Comparison of ENCODE assay signal across 24 cellular contexts in genomic region chr7:116788542-116789197, GRCh38.
"Had no signal": no experiment of that assay in that cellular context is flagged by ENCODE, and none has a peak within 500 bp of the region (broad histone marks: within the 10 kb centered on the region; RNA-seq: fewer than 3 reads in every experiment).

No MANE protein-coding gene starts in this region.

- H3K9me3 ChIP-seq: esophagus muscularis mucosa, heart right ventricle, pancreas, psoas muscle, right atrium auricular region, tibial artery had no signal

- H3K9me3 Mint-ChIP-seq: activated naive CD8-positive, alpha-beta T cell treated with anti-CD3 and anti-CD28 coated beads, Interleukin-2, amount 50 U/mL, for 24 hours; activated T-helper 1 cell treated with anti-CD3 and anti-CD28 coated beads, Interleukin-12 subunit alpha, Interleukin-12 subunit beta, Interleukin-2, Interleukin-4 antibody, amounts not matched to agents 30 ng/mL and 10 ng/mL and 1 ng/mL, durations not matched to agents 14 hours and 24 hours and 36 hours; brain; dendritic cell treated with granulocyte-macrophage colony-stimulating factor and Interleukin-4, amounts not matched to agents 40 ng/mL and 50 ng/mL, for 4 days; memory B cell; nephron progenitor cell; stimulated activated naive CD8-positive, alpha-beta T cell treated with anti-CD3 and anti-CD28 coated beads, Interleukin-15, Interleukin-2, amounts not matched to agents 100 ng/mL and 50 ng/mL, for 24 hours had no signal

- H3K4me3 Mint-ChIP-seq: activated CD8-positive, alpha-beta T cell treated with anti-CD3 and anti-CD28 coated beads, Interleukin-2, amount 10 ng/mL, durations not matched to agents 7 days and 5 days; activated naive CD8-positive, alpha-beta T cell treated with anti-CD3 and anti-CD28 coated beads, Interleukin-2, amount 50 U/mL, for 24 hours; activated T-helper 1 cell treated with anti-CD3 and anti-CD28 coated beads, Interleukin-12 subunit alpha, Interleukin-12 subunit beta, Interleukin-2, Interleukin-4 antibody, amounts not matched to agents 30 ng/mL and 10 ng/mL and 1 ng/mL, durations not matched to agents 14 hours and 24 hours and 36 hours; brain; dendritic cell treated with granulocyte-macrophage colony-stimulating factor and Interleukin-4, amounts not matched to agents 40 ng/mL and 50 ng/mL, for 4 days; memory B cell; nephron progenitor cell; stimulated activated naive CD8-positive, alpha-beta T cell treated with anti-CD3 and anti-CD28 coated beads, Interleukin-15, Interleukin-2, amounts not matched to agents 100 ng/mL and 50 ng/mL, for 24 hours had no signal

- H3K36me3 Mint-ChIP-seq: brain, memory B cell had no signal

- ATAC-seq: activated CD8-positive, alpha-beta T cell treated with anti-CD3 and anti-CD28 coated beads, Interleukin-2, amount 10 ng/mL, durations not matched to agents 7 days and 5 days; activated naive CD8-positive, alpha-beta T cell treated with anti-CD3 and anti-CD28 coated beads, Interleukin-2, amount 50 U/mL, for 24 hours; heart right ventricle; left ventricle myocardium superior; pancreas; psoas muscle had no signal

- H3K4me1 Mint-ChIP-seq: activated naive CD8-positive, alpha-beta T cell treated with anti-CD3 and anti-CD28 coated beads, Interleukin-2, amount 50 U/mL, for 24 hours; brain; memory B cell; nephron progenitor cell had no signal

- H3K27ac ChIP-seq: esophagus muscularis mucosa, heart right ventricle, pancreas, psoas muscle, right atrium auricular region, tibial artery, WERI-Rb-1 had no signal

- H3K4me1 ChIP-seq: right atrium auricular region, tibial artery had no signal

- H3K27ac Mint-ChIP-seq: activated CD8-positive, alpha-beta T cell treated with anti-CD3 and anti-CD28 coated beads, Interleukin-2, amount 10 ng/mL, durations not matched to agents 7 days and 5 days; activated naive CD8-positive, alpha-beta T cell treated with anti-CD3 and anti-CD28 coated beads, Interleukin-2, amount 50 U/mL, for 24 hours; activated T-helper 1 cell treated with anti-CD3 and anti-CD28 coated beads, Interleukin-12 subunit alpha, Interleukin-12 subunit beta, Interleukin-2, Interleukin-4 antibody, amounts not matched to agents 30 ng/mL and 10 ng/mL and 1 ng/mL, durations not matched to agents 14 hours and 24 hours and 36 hours; brain; dendritic cell treated with granulocyte-macrophage colony-stimulating factor and Interleukin-4, amounts not matched to agents 40 ng/mL and 50 ng/mL, for 4 days; memory B cell; nephron progenitor cell; stimulated activated naive CD8-positive, alpha-beta T cell treated with anti-CD3 and anti-CD28 coated beads, Interleukin-15, Interleukin-2, amounts not matched to agents 100 ng/mL and 50 ng/mL, for 24 hours had no signal

- H3K36me3 ChIP-seq: esophagus muscularis mucosa, pancreas, right atrium auricular region, tibial artery, WERI-Rb-1 had no signal

- DNase-seq: activated CD4-positive, alpha-beta T cell treated with anti-CD3 and anti-CD28 coated beads for 1 hour; activated CD4-positive, alpha-beta T cell treated with anti-CD3 and anti-CD28 coated beads, Interleukin-2, amount 50 U/mL, for 1 hour; activated CD8-positive, alpha-beta T cell treated with anti-CD3 and anti-CD28 coated beads, Interleukin-2, amount 10 ng/mL, durations not matched to agents 7 days and 5 days; activated gamma-delta T cell; activated naive CD4-positive, alpha-beta T cell treated with anti-CD3 and anti-CD28 coated beads, Interleukin-2, amount 50 U/mL, for 16 hours; activated naive CD8-positive, alpha-beta T cell treated with anti-CD3 and anti-CD28 coated beads, Interleukin-2, amount 50 U/mL, for 24 hours; aorta; effector CD8-positive, alpha-beta T cell; foreskin fibroblast; heart right ventricle; left ventricle myocardium superior; nephron progenitor cell; pancreas; psoas muscle; stimulated activated CD4-positive, alpha-beta T cell treated with anti-CD3 and anti-CD28 coated beads, Interleukin-4, amount 100 ng/mL, for 4 hours; tibial artery; WERI-Rb-1 had no signal

- H3K27me3 Mint-ChIP-seq: activated naive CD8-positive, alpha-beta T cell treated with anti-CD3 and anti-CD28 coated beads, Interleukin-2, amount 50 U/mL, for 24 hours; dendritic cell treated with granulocyte-macrophage colony-stimulating factor and Interleukin-4, amounts not matched to agents 40 ng/mL and 50 ng/mL, for 4 days; stimulated activated naive CD8-positive, alpha-beta T cell treated with anti-CD3 and anti-CD28 coated beads, Interleukin-15, Interleukin-2, amounts not matched to agents 100 ng/mL and 50 ng/mL, for 24 hours had no signal

- H3K4me3 ChIP-seq: esophagus muscularis mucosa, heart right ventricle, pancreas, psoas muscle, right atrium auricular region, tibial artery had no signal

- H3K27me3 ChIP-seq: esophagus muscularis mucosa, heart right ventricle, pancreas, right atrium auricular region, tibial artery had no signal
